8 cellular contexts compared by ENCODE assay signal in genomic region chr13:42039946-42040729, GRCh38. TPM values are rescaled to one million over a fixed set of nuclear protein-coding genes. Genes with fewer than 3 reads are reported as not detected.
DNase-seq lines count a peak whose midpoint lies in the region; ATAC-seq, FAIRE-seq and TF ChIP-seq lines count a peak whose summit lies in the region.

No MANE protein-coding gene starts in this region.

- H3K23me2 ChIP-seq in H1 (ENCODE audit: low read depth, low read length), result peaks cover 17% of the 10 kb centered on the region

- peak in 1 of 2 experiments; percentile 74; a peak in 2 of 3 replicates for TF ChIP-seq POLR2A in H1 (IDR thresholded peaks at IDR 0.05; ENCODE audit: control extremely low read depth in 1 of 2, low read depth in 2 of 2, low read length in 2 of 2)

- no peak for TF ChIP-seq RAD21 in H1 (IDR thresholded peaks at IDR 0.05 in 1 of 2, conservative IDR thresholded peaks at IDR 0.05 in 1 of 2; ENCODE audit: low read depth in 2 of 2, low read length in 2 of 2)

- DNase-seq in GM19238 (ENCODE audit: insufficient read length, low spot score) (peak; percentile 97), NCI-H82 (lab: John Stamatoyannopoulos, UW) (peak; percentile 89), H1 (ENCODE audit: low read depth in 1 of 2, low spot score in 2 of 2) (peak in 1 of 2 experiments; percentile 85), mesenteric fat pad (ENCODE audit: low spot score) (peak; percentile 95)
- peak; percentile 60 to 71 (median 69) for DNase-seq in activated CD8-positive, alpha-beta memory T cell treated with anti-CD3 and anti-CD28 coated beads for 48 hours (ENCODE audit: low read depth in 2 of 3, low spot score in 2 of 3)
- peak; percentile 77 for DNase-seq in stimulated activated CD8-positive, alpha-beta memory T cell treated with anti-CD3 and anti-CD28 coated beads, Interleukin-15, amount 100 ng/mL, for 1 hour (ENCODE audit: low read depth)

- no peak overlapping the region for H3K14ac ChIP-seq in H1 (ENCODE audit: insufficient read length)

- 1% methylated on average over 39 of the region's 91 CpGs; no CpG with 5 or more reads in 1 of the 2 experiments for WGBS in H1 (ENCODE audit: extremely low coverage in 1 of 2, insufficient coverage in 1 of 2, insufficient read length in 1 of 2, insufficient replicate concordance in 2 of 2, low coverage in 1 of 2, low lambda C conversion rate in 2 of 2, missing lambda C conversion rate in 1 of 2), 2 experiments

- peak overlapping the region; percentile 2; the same call in 1 of the 2 replicates for H2BK12ac ChIP-seq in H1 (ENCODE audit: low read depth, low read length)

- H2BK120ac ChIP-seq in H1 (replicated peaks; ENCODE audit: low read depth, low read length), result no peak overlapping the region

- no peak overlapping the region for H4K5ac ChIP-seq in H1 (ENCODE audit: insufficient read length, low read depth, low read length)

- H3K27me3 ChIP-seq in H1 (replicated peaks in 1 of 4; ENCODE audit: control insufficient read depth in 3 of 4, extremely low read depth in 1 of 4, insufficient read depth in 3 of 4, low read length in 3 of 4), result peaks cover 6 to 30% (median 18%) of the 10 kb centered on the region in 4 experiments

- H3K4ac ChIP-seq in H1 (replicated peaks; ENCODE audit: insufficient read length, low read depth, low read length), result no peak overlapping the region

- peaks cover 0 to 15% of the 10 kb centered on the region in 2 experiments; a peak in 2 of 4 replicates for H3K79me2 ChIP-seq in H1 (ENCODE audit: control insufficient read depth in 1 of 2, insufficient read depth in 2 of 2, low read length in 2 of 2)

- peak; percentile 72 for ATAC-seq in HG03432 (IDR thresholded peaks at IDR 0.05; ENCODE audit: unreplicated experiment)

- H3K27ac ChIP-seq in C4-2B (peak overlapping the region; percentile 86), H1 (ENCODE audit: low read depth, low read length) (no peak overlapping the region; the same call in 1 of the 2 replicates)

- H2AFZ ChIP-seq in H1 (ENCODE audit: low read length), result peak overlapping the region; percentile 54; the same call in 1 of the 2 replicates

- peak overlapping the region; percentile 65 to 87 (median 72) for H3K4me3 ChIP-seq in H1 (ENCODE audit: extremely low read depth in 1 of 4, insufficient read depth in 2 of 4, low read depth in 3 of 4, low read length in 4 of 4)

- no peak overlapping the region for H4K91ac ChIP-seq in H1 (replicated peaks; ENCODE audit: insufficient read length, low read length)

- peaks cover 4 to 7% of the 10 kb centered on the region in 2 experiments for H4K20me1 ChIP-seq in H1 (replicated peaks in 1 of 2; ENCODE audit: control insufficient read depth in 1 of 2, insufficient read depth in 2 of 2, low read length in 2 of 2)

- H3K56ac ChIP-seq in H1 (replicated peaks; ENCODE audit: insufficient read length, low read depth, low read length), result no peak overlapping the region

- POLR2A ChIA-PET in H1 (lab: Charles Lee; ENCODE audit: partially characterized antibody), result interaction anchor here (0.7 to 1.9 kb wide), 5 partner anchors 8 to 80 kb away, joined by 3 to 8 read pairs (median 4); partner anchors contain the start of genes DGKH and VWA8

- peak overlapping the region; percentile 63; the same call in 1 of the 2 replicates for H3K18ac ChIP-seq in H1 (ENCODE audit: extremely low read depth, low read length)

- H2AK5ac ChIP-seq in H1 (ENCODE audit: low read depth, low read length), result no peak overlapping the region

- no peaks in the 10 kb centered on the region for H3K4me1 ChIP-seq in H1 (replicated peaks in 1 of 4; ENCODE audit: control insufficient read depth in 3 of 4, insufficient read depth in 4 of 4, low read length in 3 of 4)

- no peak for FAIRE-seq in H1 (lab: Jason Lieb, UNC)

- H3K9ac ChIP-seq in H1 (replicated peaks in 1 of 4; ENCODE audit: extremely low read depth in 1 of 4, low read depth in 3 of 4, low read length in 3 of 4), result peak overlapping the region; percentile 13 to 91 (median 40); a peak in 6 of 7 replicates

- CTCF ChIA-PET in H1 (lab: Charles Lee; ENCODE audit: partially characterized antibody), result interaction anchor here (1.7 to 2.3 kb wide), 2 partner anchors 43 to 76 kb away, joined by 3 to 5 read pairs; no protein-coding TSS in a partner anchor

- H2BK5ac ChIP-seq in H1 (ENCODE audit: low read depth, low read length), result no peak overlapping the region

- no peak for TF ChIP-seq EP300 in H1 (IDR thresholded peaks at IDR 0.05; ENCODE audit: borderline replicate concordance in 1 of 2, low read depth in 2 of 2, low read length in 2 of 2)

- H3K9me3 ChIP-seq in H1 (ENCODE audit: insufficient read depth in 2 of 2, low read depth in 1 of 2, low read length in 1 of 2), result no peaks in the 10 kb centered on the region; a peak in 1 of 4 replicates

- H3K4me2 ChIP-seq in H1 (ENCODE audit: insufficient read depth in 1 of 2, low read depth in 2 of 2, low read length in 2 of 2), result peak overlapping the region; percentile 80 to 95

- TF ChIP-seq CTCF in C4-2B (conservative IDR thresholded peaks at IDR 0.05), result 0 out of 2 replicates have a peak, but pooled peaks have one; percentile 4
- no peak for TF ChIP-seq CTCF in H1 (IDR thresholded peaks at IDR 0.05; ENCODE audit: control extremely low read depth in 1 of 3, insufficient read depth in 1 of 3, low read depth in 1 of 3, low read length in 3 of 3)

- no peaks in the 10 kb centered on the region for H3K36me3 ChIP-seq in H1 (ENCODE audit: control insufficient read depth in 2 of 4, insufficient read depth in 4 of 4, low read length in 3 of 4)

- H2BK15ac ChIP-seq in H1 (ENCODE audit: low read length), result no peak overlapping the region

- H3K23ac ChIP-seq in H1 (ENCODE audit: insufficient read length), result no peak overlapping the region

- H2BK20ac ChIP-seq in H1 (ENCODE audit: low read length), result no peak overlapping the region

- 0 out of 2 replicates have a peak overlapping the region, but pooled peaks have one; percentile 72 for H4K8ac ChIP-seq in H1 (ENCODE audit: extremely low read depth, insufficient read depth, low read length)

- H3K79me1 ChIP-seq in H1 (ENCODE audit: low read depth, low read length), result no peaks in the 10 kb centered on the region

TF ChIP-seq in H1, 55 proteins besides CTCF, POLR2A, EP300 and RAD21 (continues in another document):
- TF ChIP-seq ZNF274 (IDR thresholded peaks at IDR 0.05; ENCODE audit: borderline replicate concordance, extremely low read depth, low read length), result no peak
- peak; percentile 73 for TF ChIP-seq ASH2L (IDR thresholded peaks at IDR 0.05; ENCODE audit: low read length)
- TF ChIP-seq E2F6 (IDR thresholded peaks at IDR 0.05), result no peak
- peak; percentile 55 for TF ChIP-seq USF2 (IDR thresholded peaks at IDR 0.05; ENCODE audit: low read length)
- peak; percentile 65; the same call in 1 of the 2 replicates for TF ChIP-seq TBP (IDR thresholded peaks at IDR 0.05; ENCODE audit: low read depth, low read length)

RNA-seq across cellular contexts. Expression of gene DGKH, which starts 8.3 kb away (rescaled TPM):
- 5.8 and 7.9 TPM in 2 replicates for total RNA-seq in H1 (2021; fragmentation: NEBNext Ultra II Directional; extraction: Animal tissue kit (Norgen Biotek cat#: 25700))
- polyA plus RNA-seq in H1 (2011; rRNA removed), result 1.1 and 2.1 TPM in 2 replicates
- polyA plus RNA-seq in H1 (2011; cell fraction: cytosol; rRNA removed), result 2.4 TPM
- 3.7 TPM for polyA plus RNA-seq in H1 (2011; cell fraction: nucleus; rRNA removed)
- 1.7 to 3.3 TPM (median 2.3 TPM) in 4 replicates for polyA plus RNA-seq in H1 (2012, experiment 1 of 2)
- polyA plus RNA-seq in H1 (2012, experiment 2 of 2), result 0.26 TPM
- polyA plus RNA-seq in H1 (2013, experiment 1 of 2), result 2.7 TPM
- polyA plus RNA-seq in H1 (2013, experiment 2 of 2), result 2.4 TPM
- polyA minus RNA-seq in H1 (2011; rRNA and poly(A)+ RNA removed), result 17.0 and 21.3 TPM in 2 replicates
- 7.1 TPM for polyA minus RNA-seq in H1 (2011; cell fraction: cytosol; rRNA and poly(A)+ RNA removed)
- 23.8 TPM for polyA minus RNA-seq in H1 (2011; cell fraction: nucleus; rRNA and poly(A)+ RNA removed)
- total RNA-seq in mesenteric fat pad, result 11.8 TPM
